16 cellular contexts compared by ENCODE assay signal in genomic region chr4:54663181-54663580, GRCh38. TPM values are rescaled to one million over a fixed set of nuclear protein-coding genes. Genes with fewer than 3 reads are reported as not detected.
"Had no signal": no experiment of that assay in that cellular context is flagged by ENCODE, and none has a peak within 500 bp of the region (broad histone marks: within the 10 kb centered on the region; RNA-seq: fewer than 3 reads in every experiment).

No MANE protein-coding gene starts in this region.

- ATAC-seq: activated CD4-positive, CD25-positive, alpha-beta regulatory T cell treated with anti-CD3 and anti-CD28 coated beads, Interleukin-2, amount 50 U/mL, for 24 hours; activated naive CD4-positive, alpha-beta T cell treated with anti-CD3 and anti-CD28 coated beads, Interleukin-2, amount 50 U/mL, for 72 hours; body of pancreas; esophagus mucosa; mucosa of descending colon; naive thymus-derived CD8-positive, alpha-beta T cell; pancreas had no signal

- DNase-seq: activated CD4-positive, alpha-beta T cell treated with anti-CD3 and anti-CD28 coated beads, Interleukin-2, amount 50 U/mL, for 1 hour; body of pancreas; caudate nucleus; left ventricle myocardium inferior; mucosa of descending colon; naive thymus-derived CD8-positive, alpha-beta T cell; pancreas; stimulated activated CD4-positive, alpha-beta T cell treated with anti-CD3 and anti-CD28 coated beads, Interleukin-1b, Interleukin-23, amount 100 ng/mL, for 48 hours; T-helper 2 cell had no signal

- H3K9me3 ChIP-seq: body of pancreas, left ventricle myocardium inferior, mucosa of descending colon, pancreas had no signal

- H3K4me3 ChIP-seq: body of pancreas, left ventricle myocardium inferior, mucosa of descending colon, pancreas had no signal

- H3K27me3 ChIP-seq: body of pancreas, pancreas had no signal

- H3K36me3 ChIP-seq: left ventricle myocardium inferior, pancreas had no signal

- H3K27ac Mint-ChIP-seq: activated naive CD4-positive, alpha-beta T cell treated with anti-CD3 and anti-CD28 coated beads, Interleukin-2, amount 50 U/mL, for 72 hours; memory B cell; naive thymus-derived CD8-positive, alpha-beta T cell had no signal

- H3K27ac ChIP-seq: body of pancreas, left ventricle myocardium inferior, pancreas had no signal

- FAIRE-seq: colon, endometrium, keratinocyte, pancreas had no signal

- H3K9me3 Mint-ChIP-seq: activated naive CD4-positive, alpha-beta T cell treated with anti-CD3 and anti-CD28 coated beads, Interleukin-2, amount 50 U/mL, for 72 hours; memory B cell had no signal

- H3K4me3 Mint-ChIP-seq: memory B cell; naive thymus-derived CD8-positive, alpha-beta T cell had no signal

RNA-seq across cellular contexts. Expression of gene KIT, which starts 5.4 kb away (rescaled TPM):
- polyA plus RNA-seq: naive thymus-derived CD8-positive, alpha-beta T cell had no signal
